29 cellular contexts compared by ENCODE assay signal in the genomic region with DNA sequence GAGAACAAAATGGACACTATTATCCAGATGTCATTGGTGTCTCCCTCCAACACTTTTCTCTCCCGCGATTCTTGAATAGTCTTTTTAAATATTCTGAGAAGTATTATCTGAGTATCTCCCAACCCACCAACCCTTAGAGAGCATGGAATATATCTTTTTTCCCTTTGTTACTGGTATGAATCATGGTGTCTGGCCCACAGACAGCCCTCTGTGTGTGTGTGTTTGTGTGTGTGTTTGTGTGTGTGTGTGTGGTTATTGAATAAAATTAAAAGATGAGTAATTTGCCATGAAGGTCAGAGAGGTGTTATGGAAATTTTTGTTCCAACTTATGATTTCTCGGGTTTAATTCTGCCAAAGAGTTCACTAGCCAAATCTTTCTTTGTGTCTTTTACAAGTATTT. TPM values are rescaled to one million over a fixed set of nuclear protein-coding genes. Genes with fewer than 3 reads are reported as not detected.
A peak's percentile ranks its signal among the peaks of the same experiment; 100 is the strongest.
DNase-seq lines count a peak whose midpoint lies in the region; ATAC-seq and TF ChIP-seq lines count a peak whose summit lies in the region.
"Had no signal": no experiment of that assay in that cellular context is flagged by ENCODE, and none has a peak within 500 bp of the region (broad histone marks: within the 10 kb centered on the region; RNA-seq: fewer than 3 reads in every experiment).

No MANE protein-coding gene starts in this region.

- no peak for TF ChIP-seq CTCF in foreskin fibroblast (IDR thresholded peaks at IDR 0.05; ENCODE audit: low read depth, low read length)

- ATAC-seq in activated T-helper 17 cell treated with anti-CD3 and anti-CD28 coated beads, Interleukin-2, amount 50 U/mL, for 72 hours (replicated peaks), result peak; percentile 86
- ATAC-seq in GM19397 (IDR thresholded peaks at IDR 0.05; ENCODE audit: unreplicated experiment), result no peak
- ATAC-seq: foreskin keratinocyte, heart right ventricle, left cardiac atrium had no signal

- H3K4me3 Mint-ChIP-seq in activated naive CD4-positive, alpha-beta T cell treated with anti-CD3 and anti-CD28 coated beads, Interleukin-2, amount 50 U/mL, for 24 hours, result no peak overlapping the region
- H3K4me3 Mint-ChIP-seq in activated T-helper 17 cell treated with anti-CD3 and anti-CD28 coated beads, Interleukin-2, amount 50 U/mL, for 72 hours, result peak overlapping the region; percentile 33
- H3K4me3 Mint-ChIP-seq: memory B cell, neural progenitor cell had no signal

- peak overlapping the region; percentile 57 for H3K27ac Mint-ChIP-seq in activated naive CD4-positive, alpha-beta T cell treated with anti-CD3 and anti-CD28 coated beads, Interleukin-2, amount 50 U/mL, for 24 hours
- H3K27ac Mint-ChIP-seq in activated T-helper 17 cell treated with anti-CD3 and anti-CD28 coated beads, Interleukin-2, amount 50 U/mL, for 72 hours, result peak overlapping the region; percentile 65
- H3K27ac Mint-ChIP-seq: memory B cell, neural progenitor cell had no signal

- H3K4me1 Mint-ChIP-seq in activated naive CD4-positive, alpha-beta T cell treated with anti-CD3 and anti-CD28 coated beads, Interleukin-2, amount 50 U/mL, for 24 hours, result peaks cover 83% of the 10 kb centered on the region
- H3K4me1 Mint-ChIP-seq in activated T-helper 17 cell treated with anti-CD3 and anti-CD28 coated beads, Interleukin-2, amount 50 U/mL, for 72 hours, result peaks cover 42% of the 10 kb centered on the region
- H3K4me1 Mint-ChIP-seq: memory B cell, neural progenitor cell had no signal

- no peak overlapping the region for H3K4me3 ChIP-seq in foreskin fibroblast (ENCODE audit: low read depth in 1 of 2, low read length in 2 of 2)
- H3K4me3 ChIP-seq: adrenal gland, colonic mucosa, HAP-1, heart right ventricle, neural progenitor cell, PC-9, right atrium auricular region, stomach, thyroid gland had no signal

- peaks cover 29% of the 10 kb centered on the region for H3K36me3 Mint-ChIP-seq in activated naive CD4-positive, alpha-beta T cell treated with anti-CD3 and anti-CD28 coated beads, Interleukin-2, amount 50 U/mL, for 24 hours
- peaks cover 14% of the 10 kb centered on the region for H3K36me3 Mint-ChIP-seq in activated T-helper 17 cell treated with anti-CD3 and anti-CD28 coated beads, Interleukin-2, amount 50 U/mL, for 72 hours (ENCODE audit: low read depth)
- H3K36me3 Mint-ChIP-seq: memory B cell, neural progenitor cell had no signal

- H3K27me3 Mint-ChIP-seq in activated naive CD4-positive, alpha-beta T cell treated with anti-CD3 and anti-CD28 coated beads, Interleukin-2, amount 50 U/mL, for 24 hours, result no peaks in the 10 kb centered on the region
- no peaks in the 10 kb centered on the region for H3K27me3 Mint-ChIP-seq in activated T-helper 17 cell treated with anti-CD3 and anti-CD28 coated beads, Interleukin-2, amount 50 U/mL, for 72 hours

- peaks cover 14% of the 10 kb centered on the region for H3K9me3 Mint-ChIP-seq in activated naive CD4-positive, alpha-beta T cell treated with anti-CD3 and anti-CD28 coated beads, Interleukin-2, amount 50 U/mL, for 24 hours
- H3K9me3 Mint-ChIP-seq in activated T-helper 17 cell treated with anti-CD3 and anti-CD28 coated beads, Interleukin-2, amount 50 U/mL, for 72 hours, result peaks cover 6% of the 10 kb centered on the region
- H3K9me3 Mint-ChIP-seq: neural progenitor cell had no signal

- DNase-seq in activated naive CD4-positive, alpha-beta T cell (lab: John Stamatoyannopoulos, UW), result no peak
- DNase-seq in HT1080 (ENCODE audit: low read depth) (peak; percentile 29), iris pigment epithelial cell (ENCODE audit: low read depth) (peak; percentile 3), germinal center (ENCODE audit: low spot score) (no peak), foreskin fibroblast (no peak)
- DNase-seq: colonic mucosa; effector CD8-positive, alpha-beta T cell; erythroblast; heart right ventricle; left cardiac atrium; NCI-H1092 treated with DMSO at 0.1 percent for 48 hours; NCI-H187; NCI-H526; NK-92 treated with Interleukin-12 subunit alpha and Interleukin-12 subunit beta, amount 100 ng/mL, for 24 hours; PC-9; SHP77; stomach; T-helper 9 cell; thyroid gland had no signal

RNA-seq across cellular contexts. Expression of a gene that starts 47.7 kb away (rescaled TPM):
- total RNA-seq in HT1080 (2014; rRNA removed; shearing (Covaris generic)), result 28.0 and 35.4 TPM in 2 replicates
- polyA plus RNA-seq in HT1080 (2015; cell fraction: cytosol; rRNA removed), result 11.8 and 12.5 TPM in 2 replicates
- polyA plus RNA-seq in HT1080 (2015; cell fraction: nucleus; rRNA removed), result 5.4 and 6.8 TPM in 2 replicates
- total RNA-seq in activated T-helper 17 cell treated with anti-CD3 and anti-CD28 coated beads, Interleukin-2, amount 50 U/mL, for 72 hours, result 10 to 100 TPM; 36.0 to 37.0 TPM
- total RNA-seq: HT-29, PC-9 had no signal

Comparison
In these comparisons a context has a peak if more than half of its experiments do, and no peak if none do; other contexts are left out.
1. DNase-seq: peak in HT1080 (single experiment) and iris pigment epithelial cell (single experiment); none in activated naive CD4-positive, alpha-beta T cell (0 of 4), germinal center (single experiment) and foreskin fibroblast (0 of 2).